Comparison of ENCODE assay signal across 16 cellular contexts in genomic region chr4:75232546-75232945, GRCh38.
DNase-seq lines count a peak whose midpoint lies in the region; ATAC-seq and TF ChIP-seq lines count a peak whose summit lies in the region.
"Had no signal": no experiment of that assay in that cellular context is flagged by ENCODE, and none has a peak within 500 bp of the region (broad histone marks: within the 10 kb centered on the region; RNA-seq: fewer than 3 reads in every experiment).

No MANE protein-coding gene starts in this region.

- no peaks in the 10 kb centered on the region for H3K9me2 ChIP-seq in SK-N-SH

- no peak for TF ChIP-seq RAD21 in SK-N-SH (IDR thresholded peaks at IDR 0.05; ENCODE audit: low read length)

- peak overlapping the region; percentile 2 to 24 (median 20) for H3K27ac Mint-ChIP-seq in nephron
- H3K27ac Mint-ChIP-seq: CD8-positive, alpha-beta memory T cell had no signal

- H3K27me3 ChIP-seq in SJCRH30 (no peaks in the 10 kb centered on the region), smooth muscle cell (ENCODE audit: low read depth) (no peaks in the 10 kb centered on the region), SK-N-SH (ENCODE audit: insufficient read depth) (no peaks in the 10 kb centered on the region), gastrocnemius medialis (no peaks in the 10 kb centered on the region)
- H3K27me3 ChIP-seq: BLaER1 had no signal

- peaks cover 11% of the 10 kb centered on the region for H3K9me3 Mint-ChIP-seq in nephron

- H3K27ac ChIP-seq in SJCRH30 (peak overlapping the region; percentile 46), smooth muscle cell (ENCODE audit: low read depth) (no peak overlapping the region), SK-N-SH (ENCODE audit: low read depth in 2 of 2, low read length in 1 of 2) (no peak overlapping the region), gastrocnemius medialis (no peak overlapping the region)
- H3K27ac ChIP-seq: BLaER1, HL-60 had no signal

- no peak for TF ChIP-seq EP300 in SK-N-SH (IDR thresholded peaks at IDR 0.05; ENCODE audit: borderline replicate concordance in 1 of 2, low read depth in 1 of 2, low read length in 1 of 2)

- WGBS in smooth muscle cell (ENCODE audit: low lambda C conversion rate) = 23% methylated on average over 3 of the region's 3 CpGs
- WGBS in SK-N-SH (ENCODE audit: low lambda C conversion rate) = 1% methylated on average over 3 of the region's 3 CpGs

- H3K9me3 ChIP-seq in SJCRH30 (replicated peaks) (peaks cover 3% of the 10 kb centered on the region; the same call in 1 of the 2 replicates), smooth muscle cell (replicated peaks; ENCODE audit: low read depth) (no peaks in the 10 kb centered on the region), SK-N-SH (no peaks in the 10 kb centered on the region), gastrocnemius medialis (no peaks in the 10 kb centered on the region)
- H3K9me3 ChIP-seq: BLaER1 had no signal

- H3K27me3 Mint-ChIP-seq in nephron (ENCODE audit: low read depth) = no peaks in the 10 kb centered on the region

- H3K4me1 ChIP-seq in SJCRH30 (peaks cover 35% of the 10 kb centered on the region), smooth muscle cell (ENCODE audit: low read depth) (peaks cover 11% of the 10 kb centered on the region), SK-N-SH (ENCODE audit: control insufficient read depth in 1 of 2, insufficient read depth in 2 of 2, low read depth in 1 of 2, low read length in 1 of 2) (no peaks in the 10 kb centered on the region), gastrocnemius medialis (no peaks in the 10 kb centered on the region)
- H3K4me1 ChIP-seq: BLaER1 had no signal

- no peaks in the 10 kb centered on the region for H3K36me3 Mint-ChIP-seq in nephron (ENCODE audit: low read depth)
- H3K36me3 Mint-ChIP-seq: CD8-positive, alpha-beta memory T cell had no signal

- H3K4me2 ChIP-seq in smooth muscle cell (peak overlapping the region; percentile 46), SK-N-SH (no peak overlapping the region)
- H3K4me2 ChIP-seq: BLaER1 had no signal

- no peaks in the 10 kb centered on the region for H4K20me1 ChIP-seq in smooth muscle cell (ENCODE audit: low read depth)
- no peaks in the 10 kb centered on the region for H4K20me1 ChIP-seq in SK-N-SH (ENCODE audit: insufficient read depth)
- H4K20me1 ChIP-seq: BLaER1 had no signal

- H3F3A ChIP-seq in smooth muscle cell (ENCODE audit: low read depth) (no peaks in the 10 kb centered on the region), SK-N-SH (replicated peaks; ENCODE audit: insufficient read depth) (no peaks in the 10 kb centered on the region)

- H3K4me1 Mint-ChIP-seq in nephron = peaks cover 37% of the 10 kb centered on the region
- H3K4me1 Mint-ChIP-seq: CD8-positive, alpha-beta memory T cell had no signal

- no peak for TF ChIP-seq POLR2A in gastrocnemius medialis (IDR thresholded peaks at IDR 0.05)

- H3K4me3 ChIP-seq in SJCRH30 (no peak overlapping the region), smooth muscle cell (no peak overlapping the region), SK-N-SH (ENCODE audit: low read depth in 2 of 2, low read length in 1 of 2) (no peak overlapping the region), gastrocnemius medialis (no peak overlapping the region)
- H3K4me3 ChIP-seq: BLaER1 had no signal

- H3K36me3 ChIP-seq in SJCRH30 (no peaks in the 10 kb centered on the region), smooth muscle cell (ENCODE audit: low read depth) (no peaks in the 10 kb centered on the region), SK-N-SH (replicated peaks in 1 of 2; ENCODE audit: control insufficient read depth in 1 of 2, insufficient read depth in 2 of 2, low read length in 1 of 2) (no peaks in the 10 kb centered on the region), gastrocnemius medialis (no peaks in the 10 kb centered on the region)
- H3K36me3 ChIP-seq: BLaER1 had no signal

- H3K9ac ChIP-seq in smooth muscle cell (ENCODE audit: low read depth) (no peak overlapping the region), SK-N-SH (no peak overlapping the region)
- H3K9ac ChIP-seq: BLaER1 had no signal

- DNase-seq in SJCRH30 (peak; percentile 52 to 55), left colon (no peak), smooth muscle cell (lab: John Stamatoyannopoulos, UW; ENCODE audit: unreplicated experiment) (no peak), SK-N-SH (no peak), gastrocnemius medialis (no peak)
- DNase-seq: 8988T; AML-193; CD8-positive, alpha-beta memory T cell; DMS53; GF-D8 had no signal

- H2AFZ ChIP-seq in smooth muscle cell (ENCODE audit: low read depth) = peak overlapping the region; percentile 26
- H2AFZ ChIP-seq in SK-N-SH (ENCODE audit: low read depth) = no peak overlapping the region

- TF ChIP-seq CTCF in nephron (IDR thresholded peaks at IDR 0.05; ENCODE audit: unreplicated experiment in 3 of 3) (no peak), smooth muscle cell (IDR thresholded peaks at IDR 0.05; ENCODE audit: borderline replicate concordance, insufficient read depth, poor library complexity, severe bottlenecking) (no peak), SK-N-SH (IDR thresholded peaks at IDR 0.05) (no peak), gastrocnemius medialis (IDR thresholded peaks at IDR 0.05 in 4 of 5, conservative IDR thresholded peaks at IDR 0.05 in 1 of 5) (no peak)

- H3K79me2 ChIP-seq in smooth muscle cell (ENCODE audit: low read depth) = no peaks in the 10 kb centered on the region
- no peaks in the 10 kb centered on the region for H3K79me2 ChIP-seq in SK-N-SH (ENCODE audit: insufficient read depth)

- ATAC-seq in left colon (peak; percentile 33), GM21786 (IDR thresholded peaks at IDR 0.05; ENCODE audit: unreplicated experiment) (no peak), GM19455 (IDR thresholded peaks at IDR 0.05; ENCODE audit: unreplicated experiment) (no peak), gastrocnemius medialis (no peak)
- ATAC-seq: HCT116 had no signal

- CTCF ChIA-PET in SK-N-SH (lab: Yijun Ruan, JAX) = no interaction called here

- in situ Hi-C loops in gastrocnemius medialis (cut with MboI; ENCODE audit: low sequenced_read_pairs in 4 of 4) = no loop called here

- intact Hi-C loops in left colon (cut with DNase I, micrococcal nuclease) (no loop called here), gastrocnemius medialis (cut with DNase I; ENCODE audit: low total_unique reads) (no loop called here)

- POLR2A ChIA-PET in SK-N-SH (lab: Yijun Ruan, JAX) = no interaction called here

- H3K4me3 Mint-ChIP-seq in nephron = no peak overlapping the region
- H3K4me3 Mint-ChIP-seq: CD8-positive, alpha-beta memory T cell had no signal

TF ChIP-seq in SK-N-SH, 30 proteins besides CTCF, POLR2A, EP300 and RAD21:
- TF ChIP-seq TEAD4 (IDR thresholded peaks at IDR 0.05; ENCODE audit: borderline replicate concordance, insufficient read depth) (no peak), IRF3 (IDR thresholded peaks at IDR 0.05; ENCODE audit: low read depth, low read length) (no peak), ELF1 (IDR thresholded peaks at IDR 0.05) (no peak), RCOR1 (IDR thresholded peaks at IDR 0.05; ENCODE audit: low read length) (no peak), NRF1 (IDR thresholded peaks at IDR 0.05; ENCODE audit: low read depth, low read length) (no peak), SMC3 (IDR thresholded peaks at IDR 0.05; ENCODE audit: low read depth, low read length) (no peak), GABPA (IDR thresholded peaks at IDR 0.05; ENCODE audit: low read depth) (no peak), FOSL2 (IDR thresholded peaks at IDR 0.05; ENCODE audit: borderline replicate concordance, low read depth) (no peak), RXRA (IDR thresholded peaks at IDR 0.05; ENCODE audit: borderline replicate concordance, low read depth) (no peak)

Comparison
In these comparisons a context has a peak if more than half of its experiments do, and no peak if none do; other contexts are left out.
1. DNase-seq: peak in SJCRH30 (2 of 2); none in left colon (0 of 2), smooth muscle cell (single experiment), SK-N-SH (single experiment) and gastrocnemius medialis (0 of 2).